9 cellular contexts compared by ENCODE assay signal in the genomic region with DNA sequence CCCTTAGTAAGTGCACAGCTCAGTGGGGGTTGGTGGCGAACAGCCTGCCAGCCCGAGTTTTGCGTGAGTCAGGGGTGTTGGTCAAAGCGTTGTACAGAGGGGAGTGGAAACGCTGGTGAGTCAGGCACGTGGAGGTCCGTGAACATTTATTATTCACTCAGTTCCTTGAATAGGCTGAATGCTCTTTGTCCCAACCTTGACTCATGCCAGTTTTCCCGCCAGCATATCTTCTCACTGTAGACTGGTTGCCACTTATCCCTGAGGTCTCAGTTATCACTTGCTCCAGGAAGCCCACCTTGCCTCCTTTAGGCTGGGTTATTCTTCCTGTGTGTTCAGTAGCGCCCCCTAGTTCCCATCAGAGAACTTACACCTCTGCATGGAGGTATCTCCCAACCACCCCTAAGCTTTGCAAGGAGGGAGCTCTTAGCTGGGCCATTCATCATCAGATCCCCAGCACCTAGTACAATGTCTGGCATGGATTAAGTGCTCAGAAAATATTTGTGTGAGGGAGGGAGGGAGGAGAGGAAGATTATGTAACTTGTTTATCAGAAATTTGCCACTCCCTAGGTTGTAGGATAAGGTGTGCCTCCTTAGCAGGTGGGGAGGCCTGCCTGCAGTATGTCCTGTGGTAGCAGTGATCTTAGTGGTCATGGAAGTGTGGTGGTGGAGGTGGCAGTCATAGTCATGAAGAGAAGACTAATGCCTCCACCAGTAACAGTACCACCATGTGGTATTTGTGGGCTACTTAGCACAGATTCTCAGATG.
DNase-seq lines count a peak whose midpoint lies in the region; ATAC-seq, FAIRE-seq and TF ChIP-seq lines count a peak whose summit lies in the region.
"Had no signal": no experiment of that assay in that cellular context is flagged by ENCODE, and none has a peak within 500 bp of the region (broad histone marks: within the 10 kb centered on the region; RNA-seq: fewer than 3 reads in every experiment).

No MANE protein-coding gene starts in this region.

- POLR2A ChIA-PET in K562 (lab: Yijun Ruan, JAX), result interaction anchor here (0.6 kb wide), 1 partner anchor 38 kb away, joined by 3 read pairs; no protein-coding TSS in a partner anchor

- no TSS peak for BruUV-seq in K562 (replicated peaks; lab: Mats Ljungman, UMichigan)

- TF ChIP-seq EP300 in Ishikawa (IDR thresholded peaks at IDR 0.05; ENCODE audit: borderline replicate concordance) (no peak), K562 (IDR thresholded peaks at IDR 0.05; ENCODE audit: low read length) (no peak)

- in situ Hi-C loops in K562 (cut with MboI), result no loop called here

- 0 out of 2 replicates have a peak, but pooled peaks cover 3% of the 10 kb centered on the region for H4K20me1 ChIP-seq in K562 (replicated peaks; ENCODE audit: control insufficient read depth, insufficient read depth, low read length)

- intact Hi-C loops in K562 (cut with micrococcal nuclease), result loop anchor here (5.0 kb wide), 1 partner anchor 75 kb away; no protein-coding TSS in a partner anchor
- intact Hi-C loops in lower lobe of right lung (cut with DNase I), result no loop called here
- intact Hi-C loops in uterus (cut with DNase I; ENCODE audit: low total_unique reads), result no loop called here

- H3K27ac ChIP-seq in K562 (ENCODE audit: extremely low read depth, low read depth, low read length) (no peak overlapping the region), lower lobe of right lung (no peak overlapping the region), uterus (no peak overlapping the region)

- no peak overlapping the region for H2AFZ ChIP-seq in K562 (ENCODE audit: low read depth, low read length)

- H3K9ac ChIP-seq in K562 (ENCODE audit: insufficient read depth in 1 of 2, low read depth in 2 of 2, low read length in 2 of 2), result no peak overlapping the region

- H3K4me2 ChIP-seq in K562 (ENCODE audit: insufficient read depth, low read length), result peak overlapping the region; percentile 9; the same call in 1 of the 2 replicates

- peaks cover 3% of the 10 kb centered on the region for H3K9me1 ChIP-seq in K562 (ENCODE audit: control insufficient read depth, insufficient read depth, low read length)

- peak; percentile 45 for TF ChIP-seq RAD21 in Ishikawa (IDR thresholded peaks at IDR 0.05; ENCODE audit: low read depth)
- TF ChIP-seq RAD21 in K562 (CRISPR knock-in tag; conservative IDR thresholded peaks at IDR 0.05 in 1 of 2, IDR thresholded peaks at IDR 0.05 in 1 of 2), result peak in 1 of 2 experiments; percentile 40; a peak in 1 of 4 replicates

- H3K79me2 ChIP-seq in K562 (ENCODE audit: control insufficient read depth, insufficient read depth, low read length), result no peaks in the 10 kb centered on the region

- no peaks in the 10 kb centered on the region for H3K4me1 ChIP-seq in K562 (replicated peaks in 1 of 2; ENCODE audit: control insufficient read depth in 2 of 2, insufficient read depth in 2 of 2, low read length in 2 of 2)
- peaks cover 11% of the 10 kb centered on the region for H3K4me1 ChIP-seq in lower lobe of right lung
- peaks cover 0 to 3% of the 10 kb centered on the region in 2 donors for H3K4me1 ChIP-seq in uterus

- TF ChIP-seq POLR2A in K562 (conservative IDR thresholded peaks at IDR 0.05), result no peak
- TF ChIP-seq POLR2A in uterus (IDR thresholded peaks at IDR 0.05), result no peak

- H3K4me3 ChIP-seq in K562 (no peak overlapping the region), lower lobe of right lung (no peak overlapping the region), uterus (no peak overlapping the region)

- 2% methylated on average over 9 of the region's 9 CpGs for WGBS in K562 (ENCODE audit: insufficient coverage, low coverage, missing lambda C conversion rate)

- DNase-seq in ELF-1 (ENCODE audit: low read depth, low spot score) (peak; percentile 30), K562 (ENCODE audit: extremely low read depth in 1 of 4, low spot score in 3 of 4) (peak; percentile 49 to 83 (median 80)), lower lobe of right lung (no peak), uterus (no peak)
- DNase-seq in stimulated activated CD4-positive, alpha-beta T cell treated with anti-CD3 and anti-CD28 coated beads, Interleukin-4, amount 100 ng/mL, for 1 hour, result no peak
- DNase-seq in activated CD4-positive, CD25-positive, alpha-beta regulatory T cell (lab: John Stamatoyannopoulos, UW), result no peak
- DNase-seq: NCI-H345 had no signal

- peak; percentile 69 for FAIRE-seq in K562 (lab: Jason Lieb, UNC)

- H3K36me3 ChIP-seq in K562 (ENCODE audit: control insufficient read depth, insufficient read depth, low read length) (no peaks in the 10 kb centered on the region), lower lobe of right lung (no peaks in the 10 kb centered on the region), uterus (no peaks in the 10 kb centered on the region)

- H3K9me3 ChIP-seq in K562 (replicated peaks; ENCODE audit: control insufficient read depth, insufficient read depth, low read depth, low read length) (no peaks in the 10 kb centered on the region), lower lobe of right lung (no peaks in the 10 kb centered on the region), uterus (no peaks in the 10 kb centered on the region)

- ATAC-seq in K562 (peak; percentile 90), lower lobe of right lung (peak; percentile 31 to 40), HG02938 (IDR thresholded peaks at IDR 0.05; ENCODE audit: unreplicated experiment) (no peak)

- H3K27me3 ChIP-seq in K562 (ENCODE audit: control insufficient read depth in 2 of 2, insufficient read depth in 2 of 2, low read length in 2 of 2), result peaks cover 25 to 70% of the 10 kb centered on the region in 2 experiments
- no peaks in the 10 kb centered on the region for H3K27me3 ChIP-seq in lower lobe of right lung (ENCODE audit: low read depth)
- H3K27me3 ChIP-seq in uterus, result no peaks in the 10 kb centered on the region

- CTCF ChIA-PET in K562 (lab: Yijun Ruan, JAX; ENCODE audit: low intra/inter-chr PET ratio), result no interaction called here

- TF ChIP-seq CTCF in K562 (IDR thresholded peaks at IDR 0.05 in 2 of 3, conservative IDR thresholded peaks at IDR 0.05 in 1 of 3; ENCODE audit: insufficient read depth in 2 of 3, low read depth in 1 of 3, low read length in 3 of 3) (peak; percentile 67 to 87 (median 71)), lower lobe of right lung (IDR thresholded peaks at IDR 0.05) (peak; percentile 25), uterus (IDR thresholded peaks at IDR 0.05) (no peak)

TF ChIP-seq in Ishikawa, 13 proteins besides CTCF, POLR2A, EP300 and RAD21 (continues in another document):
- no peak for TF ChIP-seq TAF1 (IDR thresholded peaks at IDR 0.05; ENCODE audit: low read depth)
- no peak for TF ChIP-seq NFIC (IDR thresholded peaks at IDR 0.05)
- TF ChIP-seq FOXM1 (IDR thresholded peaks at IDR 0.05; ENCODE audit: borderline replicate concordance, low read depth), result no peak
- TF ChIP-seq, protein P1, sequence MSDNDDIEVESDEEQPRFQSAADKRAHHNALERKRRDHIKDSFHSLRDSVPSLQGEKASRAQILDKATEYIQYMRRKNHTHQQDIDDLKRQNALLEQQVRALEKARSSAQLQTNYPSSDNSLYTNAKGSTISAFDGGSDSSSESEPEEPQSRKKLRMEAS (IDR thresholded peaks at IDR 0.05), result no peak
- TF ChIP-seq, protein P2, sequence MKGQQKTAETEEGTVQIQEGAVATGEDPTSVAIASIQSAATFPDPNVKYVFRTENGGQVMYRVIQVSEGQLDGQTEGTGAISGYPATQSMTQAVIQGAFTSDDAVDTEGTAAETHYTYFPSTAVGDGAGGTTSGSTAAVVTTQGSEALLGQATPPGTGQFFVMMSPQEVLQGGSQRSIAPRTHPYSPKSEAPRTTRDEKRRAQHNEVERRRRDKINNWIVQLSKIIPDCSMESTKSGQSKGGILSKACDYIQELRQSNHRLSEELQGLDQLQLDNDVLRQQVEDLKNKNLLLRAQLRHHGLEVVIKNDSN (IDR thresholded peaks at IDR 0.05), result no peak
- no peak for TF ChIP-seq CEBPB (IDR thresholded peaks at IDR 0.05)
- TF ChIP-seq TEAD4 (IDR thresholded peaks at IDR 0.05), result no peak
- no peak for TF ChIP-seq EGR1 (IDR thresholded peaks at IDR 0.05)
- no peak for TF ChIP-seq YY1 (IDR thresholded peaks at IDR 0.05; ENCODE audit: low read depth)

TF ChIP-seq in K562, 482 proteins besides CTCF, POLR2A, EP300 and RAD21 (continues in another document):
- TF ChIP-seq RBM17 (IDR thresholded peaks at IDR 0.05; ENCODE audit: borderline replicate concordance, low read depth, low read length) (no peak), SMC3 (conservative IDR thresholded peaks at IDR 0.05; ENCODE audit: insufficient read depth, low read depth, low read length) (peak; percentile 52)
- TF ChIP-seq, protein P3, sequence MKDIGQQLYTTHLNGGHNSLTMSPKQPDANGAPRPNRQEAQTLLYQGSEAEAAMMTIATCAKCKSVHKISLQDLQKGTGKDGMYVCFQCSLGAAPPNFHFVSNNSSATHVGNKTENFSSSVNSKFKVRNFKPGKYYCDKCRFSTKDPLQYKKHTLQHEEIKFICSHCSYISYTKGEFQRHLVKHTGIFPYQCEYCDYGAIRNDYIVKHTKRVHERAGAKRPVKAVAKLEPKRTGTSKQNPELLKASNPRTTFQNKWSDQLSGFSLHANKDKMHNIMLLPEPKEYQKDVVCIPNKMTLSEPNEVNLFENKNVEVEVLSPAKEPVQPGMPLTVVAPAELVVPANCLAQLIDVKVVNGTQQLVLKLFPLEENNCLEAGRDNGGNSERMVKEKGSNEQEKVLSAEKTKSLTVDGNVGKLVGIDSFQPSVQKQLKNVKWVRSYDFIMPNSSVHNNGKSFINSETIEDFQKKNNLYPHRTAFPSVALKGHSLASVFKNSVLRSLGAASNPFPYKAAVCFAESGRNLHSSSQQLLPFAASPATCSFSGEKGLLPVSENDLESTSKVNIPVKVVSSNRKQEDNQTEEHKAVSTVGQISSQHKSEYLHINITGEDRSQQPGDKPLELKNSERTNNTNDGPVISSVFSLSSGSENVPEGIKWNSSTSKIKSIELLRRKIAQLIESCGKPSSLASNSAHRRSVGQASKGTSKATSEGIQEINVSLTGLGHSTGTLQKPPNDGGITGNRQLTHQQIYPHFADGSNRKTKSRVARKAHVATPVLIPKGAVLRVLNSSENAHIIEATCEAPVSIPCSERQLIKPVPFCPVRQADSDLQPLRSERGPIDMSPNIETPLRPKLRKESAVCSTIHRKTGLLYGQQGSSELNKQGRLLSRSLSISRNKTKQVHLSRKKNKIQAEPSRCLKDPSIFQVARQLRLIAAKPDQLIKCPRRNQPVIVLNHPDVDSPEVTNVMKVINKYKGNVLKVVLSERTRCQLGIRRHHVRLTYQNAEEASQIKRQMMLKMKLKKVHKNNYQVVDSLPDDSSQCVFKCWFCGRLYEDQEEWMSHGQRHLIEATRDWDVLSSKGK (CRISPR knock-in tag; IDR thresholded peaks at IDR 0.05), result no peak
- TF ChIP-seq, protein P4, sequence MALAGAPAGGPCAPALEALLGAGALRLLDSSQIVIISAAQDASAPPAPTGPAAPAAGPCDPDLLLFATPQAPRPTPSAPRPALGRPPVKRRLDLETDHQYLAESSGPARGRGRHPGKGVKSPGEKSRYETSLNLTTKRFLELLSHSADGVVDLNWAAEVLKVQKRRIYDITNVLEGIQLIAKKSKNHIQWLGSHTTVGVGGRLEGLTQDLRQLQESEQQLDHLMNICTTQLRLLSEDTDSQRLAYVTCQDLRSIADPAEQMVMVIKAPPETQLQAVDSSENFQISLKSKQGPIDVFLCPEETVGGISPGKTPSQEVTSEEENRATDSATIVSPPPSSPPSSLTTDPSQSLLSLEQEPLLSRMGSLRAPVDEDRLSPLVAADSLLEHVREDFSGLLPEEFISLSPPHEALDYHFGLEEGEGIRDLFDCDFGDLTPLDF (CRISPR knock-in tag; IDR thresholded peaks at IDR 0.05), result no peak

Comparison
In these comparisons a context has a peak if more than half of its experiments do, and no peak if none do; other contexts are left out.
1. DNase-seq: peak in ELF-1 (single experiment) and K562 (4 of 4); none in lower lobe of right lung (single experiment), stimulated activated CD4-positive, alpha-beta T cell treated with anti-CD3 and anti-CD28 coated beads, Interleukin-4, amount 100 ng/mL, for 1 hour (single experiment), activated CD4-positive, CD25-positive, alpha-beta regulatory T cell (0 of 4) and uterus (0 of 2).
2. CTCF ChIP-seq: peak in K562 (3 of 3) and lower lobe of right lung (single experiment); none in uterus (0 of 4).